ENCODE assay signal across 1 cellular context in the genomic region with DNA sequence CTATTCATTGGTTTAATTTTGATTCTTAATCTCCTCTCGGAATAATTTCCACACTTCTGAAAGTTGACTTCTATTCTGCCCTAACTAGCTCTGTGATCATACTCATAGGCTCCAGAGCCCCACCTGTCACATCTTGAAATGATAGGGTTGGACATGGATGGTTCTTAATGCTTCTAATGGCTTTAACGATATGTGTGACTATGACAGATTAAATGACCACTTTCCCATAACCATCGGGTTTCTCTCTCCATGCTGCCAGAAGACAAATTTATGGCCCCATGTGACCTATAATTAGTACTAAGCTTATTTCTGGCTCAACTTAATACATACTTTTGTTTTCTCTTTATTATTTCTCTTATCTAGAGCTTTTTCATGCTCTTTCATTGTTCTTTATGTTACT.
TF ChIP-seq lines count a peak whose summit lies in the region.

No MANE protein-coding gene starts in this region.

TF ChIP-seq in IMR-90, 13 proteins besides CTCF, POLR2A, EP300 and RAD21:
- TF ChIP-seq MAZ (IDR thresholded peaks at IDR 0.05; ENCODE audit: borderline replicate concordance, low read depth, low read length): no peak
- no peak for TF ChIP-seq CHD1 (IDR thresholded peaks at IDR 0.05; ENCODE audit: low read depth, low read length)
- no peak for TF ChIP-seq CEBPB (IDR thresholded peaks at IDR 0.05; ENCODE audit: low read depth, low read length)
- TF ChIP-seq FOS (IDR thresholded peaks at IDR 0.05; ENCODE audit: low read depth, low read length): no peak
- TF ChIP-seq, protein P1, sequence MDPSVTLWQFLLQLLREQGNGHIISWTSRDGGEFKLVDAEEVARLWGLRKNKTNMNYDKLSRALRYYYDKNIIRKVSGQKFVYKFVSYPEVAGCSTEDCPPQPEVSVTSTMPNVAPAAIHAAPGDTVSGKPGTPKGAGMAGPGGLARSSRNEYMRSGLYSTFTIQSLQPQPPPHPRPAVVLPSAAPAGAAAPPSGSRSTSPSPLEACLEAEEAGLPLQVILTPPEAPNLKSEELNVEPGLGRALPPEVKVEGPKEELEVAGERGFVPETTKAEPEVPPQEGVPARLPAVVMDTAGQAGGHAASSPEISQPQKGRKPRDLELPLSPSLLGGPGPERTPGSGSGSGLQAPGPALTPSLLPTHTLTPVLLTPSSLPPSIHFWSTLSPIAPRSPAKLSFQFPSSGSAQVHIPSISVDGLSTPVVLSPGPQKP (IDR thresholded peaks at IDR 0.05; ENCODE audit: borderline replicate concordance, low read depth, low read length): no peak
- no peak for TF ChIP-seq USF2 (IDR thresholded peaks at IDR 0.05; ENCODE audit: low read depth, low read length)
- no peak for TF ChIP-seq RFX5 (IDR thresholded peaks at IDR 0.05; ENCODE audit: low read depth, low read length)
- TF ChIP-seq MXI1 (IDR thresholded peaks at IDR 0.05; ENCODE audit: borderline replicate concordance, low read depth, low read length): no peak
- no peak for TF ChIP-seq SMC3 (IDR thresholded peaks at IDR 0.05; ENCODE audit: low read depth, low read length)
- TF ChIP-seq RCOR1 (IDR thresholded peaks at IDR 0.05; ENCODE audit: insufficient replicate concordance, low read length): no peak
- no peak for TF ChIP-seq BHLHE40 (IDR thresholded peaks at IDR 0.05; ENCODE audit: low read depth, low read length)
- no peak for TF ChIP-seq NFE2L2 (IDR thresholded peaks at IDR 0.05; ENCODE audit: low read depth, low read length)
- no peak for TF ChIP-seq MAFK (IDR thresholded peaks at IDR 0.05; ENCODE audit: low read depth, low read length)
